In the genomic region with DNA sequence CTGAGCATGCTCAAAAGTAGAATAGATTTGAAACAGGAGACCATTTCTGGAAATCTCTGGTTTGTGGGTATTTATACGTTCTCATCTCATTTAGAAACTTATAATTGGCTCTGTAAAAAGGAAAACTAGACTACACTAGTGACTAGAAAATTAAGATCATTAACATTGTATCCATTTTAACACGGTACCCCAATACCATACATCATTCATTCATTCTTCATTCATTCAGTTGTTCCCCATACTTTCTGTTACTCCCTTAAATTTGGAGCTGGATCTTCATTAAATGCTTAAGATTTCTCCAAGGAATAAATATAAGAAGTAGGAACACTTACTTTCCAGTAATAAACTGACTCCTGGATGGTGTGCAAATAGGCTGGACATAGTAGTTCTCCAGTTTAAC, we compare ENCODE assay signal across 12 cellular contexts. TPM values are rescaled to one million over a fixed set of nuclear protein-coding genes. Genes with fewer than 3 reads are reported as not detected.
DNase-seq lines count a peak whose midpoint lies in the region; ATAC-seq and TF ChIP-seq lines count a peak whose summit lies in the region.
"Had no signal": no experiment of that assay in that cellular context is flagged by ENCODE, and none has a peak within 500 bp of the region (broad histone marks: within the 10 kb centered on the region; RNA-seq: fewer than 3 reads in every experiment).

No MANE protein-coding gene starts in this region.

- H3K27ac ChIP-seq in muscle layer of duodenum (ENCODE audit: low read length): peak overlapping the region; percentile 75
- H3K27ac ChIP-seq: BLaER1 had no signal

- DNase-seq in natural killer cell: no peak
- DNase-seq in natural killer cell treated with Interleukin-12 subunit alpha and Interleukin-12 subunit beta and Interleukin-15 and Interleukin-18, amount 100 ng/mL, for 72 hours (ENCODE audit: low spot score): no peak
- no peak for DNase-seq in epithelial cell of proximal tubule (ENCODE audit: low read depth)
- DNase-seq in GF-D8 (lab: John Stamatoyannopoulos, UW): no peak
- no peak for DNase-seq in activated CD8-positive, alpha-beta memory T cell treated with anti-CD3 and anti-CD28 coated beads, Interleukin-2, amount 50 U/mL, for 4 hours
- no peak for DNase-seq in A172 (ENCODE audit: low spot score)
- DNase-seq: activated T-cell treated with anti-CD3 and anti-CD28 coated beads, Interleukin-2, amount 50 U/mL, for 4 hours; effector CD4-positive, alpha-beta T cell; NCI-H748 treated with DMSO at 0.1 percent for 48 hours had no signal

- peaks cover 17% of the 10 kb centered on the region for H3K36me3 Mint-ChIP-seq in natural killer cell
- H3K36me3 Mint-ChIP-seq in natural killer cell treated with Interleukin-12 subunit alpha and Interleukin-12 subunit beta and Interleukin-15 and Interleukin-18, amount 100 ng/mL, for 72 hours: peaks cover 13% of the 10 kb centered on the region

- H3K27me3 Mint-ChIP-seq in natural killer cell (ENCODE audit: low read depth in 2 of 2): peaks cover 25 to 33% of the 10 kb centered on the region in 2 donors
- peaks cover 14 to 40% of the 10 kb centered on the region in 2 donors for H3K27me3 Mint-ChIP-seq in natural killer cell treated with Interleukin-12 subunit alpha and Interleukin-12 subunit beta and Interleukin-15 and Interleukin-18, amount 100 ng/mL, for 72 hours

- intact Hi-C loops in natural killer cell (cut with micrococcal nuclease): no loop called here

- peaks cover 21 to 33% of the 10 kb centered on the region in 2 donors for H3K4me1 Mint-ChIP-seq in natural killer cell
- H3K4me1 Mint-ChIP-seq in natural killer cell treated with Interleukin-12 subunit alpha and Interleukin-12 subunit beta and Interleukin-15 and Interleukin-18, amount 100 ng/mL, for 72 hours (ENCODE audit: low read depth in 2 of 2): peaks cover 13 to 15% of the 10 kb centered on the region in 2 donors

- H3K4me3 Mint-ChIP-seq in natural killer cell: peak overlapping the region; percentile 94
- H3K4me3 Mint-ChIP-seq in natural killer cell treated with Interleukin-12 subunit alpha and Interleukin-12 subunit beta and Interleukin-15 and Interleukin-18, amount 100 ng/mL, for 72 hours: no peak overlapping the region

- peaks cover 0 to 4% of the 10 kb centered on the region in 2 donors for H3K36me3 ChIP-seq in muscle layer of duodenum (ENCODE audit: control insufficient read depth in 1 of 2, insufficient read depth in 2 of 2, low read length in 2 of 2)
- H3K36me3 ChIP-seq: BLaER1 had no signal

- no peaks in the 10 kb centered on the region for H3K27me3 ChIP-seq in muscle layer of duodenum (ENCODE audit: low read depth, low read length)
- H3K27me3 ChIP-seq: BLaER1 had no signal

- TF ChIP-seq CTCF in natural killer cell (IDR thresholded peaks at IDR 0.05) (no peak), epithelial cell of proximal tubule (conservative IDR thresholded peaks at IDR 0.05; ENCODE audit: low read depth, low read length) (no peak)

- no peak for ATAC-seq in natural killer cell
- ATAC-seq in natural killer cell treated with Interleukin-12 subunit alpha and Interleukin-12 subunit beta and Interleukin-15 and Interleukin-18, amount 100 ng/mL, for 72 hours: no peak
- ATAC-seq in GM21528 (IDR thresholded peaks at IDR 0.05; ENCODE audit: low FRiP score, unreplicated experiment): no peak
- ATAC-seq: activated T-cell treated with anti-CD3 and anti-CD28 coated beads, Interleukin-2, amount 50 U/mL, for 4 hours had no signal

- peaks cover 0 to 5% of the 10 kb centered on the region in 2 donors for H3K4me1 ChIP-seq in muscle layer of duodenum (ENCODE audit: control insufficient read depth in 1 of 2, insufficient read depth in 2 of 2, low read length in 2 of 2)
- H3K4me1 ChIP-seq: BLaER1 had no signal

- peaks cover 0 to 2% of the 10 kb centered on the region in 2 donors for H3K9me3 Mint-ChIP-seq in natural killer cell
- H3K9me3 Mint-ChIP-seq in natural killer cell treated with Interleukin-12 subunit alpha and Interleukin-12 subunit beta and Interleukin-15 and Interleukin-18, amount 100 ng/mL, for 72 hours: peaks cover 4% of the 10 kb centered on the region

- H3K27ac Mint-ChIP-seq in natural killer cell: peak overlapping the region in 1 of 2 donors; percentile 16
- H3K27ac Mint-ChIP-seq in natural killer cell treated with Interleukin-12 subunit alpha and Interleukin-12 subunit beta and Interleukin-15 and Interleukin-18, amount 100 ng/mL, for 72 hours: no peak overlapping the region

- H3K9me3 ChIP-seq in muscle layer of duodenum (ENCODE audit: control insufficient read depth in 1 of 2, low read length in 2 of 2): peaks cover 0 to 4% of the 10 kb centered on the region in 2 donors

- peak overlapping the region; percentile 84 for H3K4me3 ChIP-seq in epithelial cell of proximal tubule (ENCODE audit: low read depth, low read length)
- H3K4me3 ChIP-seq in muscle layer of duodenum (ENCODE audit: low read depth in 1 of 2, low read length in 2 of 2): peak overlapping the region; percentile 77 to 81
- H3K4me3 ChIP-seq: BLaER1 had no signal

RNA-seq across cellular contexts. Expression of gene ARSJ, which starts 1.3 kb away (rescaled TPM):
- total RNA-seq in natural killer cell (1 to 10 TPM; 1.5 to 2.3 (median 1.5) TPM), epithelial cell of proximal tubule (28.5 and 31.9 TPM in 2 replicates)
- total RNA-seq in natural killer cell treated with Interleukin-12 subunit alpha and Interleukin-12 subunit beta and Interleukin-15 and Interleukin-18, amount 100 ng/mL, for 72 hours: under 1 TPM in 1 of 2 donors, not detected in 1; 0.24 TPM
- total RNA-seq in A172 (2014; rRNA removed; shearing (Covaris generic)): 6.5 and 8.8 TPM in 2 replicates
